Comparison of ENCODE assay signal across 8 cellular contexts in genomic region chr5:79025054-79025465, GRCh38. TPM values are rescaled to one million over a fixed set of nuclear protein-coding genes. Genes with fewer than 3 reads are reported as not detected.
A peak's percentile ranks its signal among the peaks of the same experiment; 100 is the strongest.
DNase-seq lines count a peak whose midpoint lies in the region; ATAC-seq and TF ChIP-seq lines count a peak whose summit lies in the region.

No MANE protein-coding gene starts in this region.

- H3K79me2 ChIP-seq in OCI-LY1 (ENCODE audit: insufficient read depth, low read length), result no peaks in the 10 kb centered on the region
- H3K79me2 ChIP-seq in neural cell (replicated peaks; ENCODE audit: insufficient read depth, low read length), result no peaks in the 10 kb centered on the region

- H3K4me2 ChIP-seq in OCI-LY1 (ENCODE audit: low read length) (no peak overlapping the region), neural cell (ENCODE audit: low read length) (no peak overlapping the region)

- H3K27ac ChIP-seq in C4-2B (no peak overlapping the region), OCI-LY1 (ENCODE audit: low read depth, low read length, poor library complexity, severe bottlenecking) (no peak overlapping the region), neural cell (ENCODE audit: low read length) (no peak overlapping the region), subcutaneous abdominal adipose tissue (ENCODE audit: low read depth, low read length) (no peak overlapping the region)

- H3K9me3 Mint-ChIP-seq in activated T-cell treated with anti-CD3 and anti-CD28 coated beads, Interleukin-2, amount 50 U/mL, for 4 hours, result no peaks in the 10 kb centered on the region

- peaks cover 46% of the 10 kb centered on the region for H3K27me3 Mint-ChIP-seq in activated T-cell treated with anti-CD3 and anti-CD28 coated beads, Interleukin-2, amount 50 U/mL, for 4 hours (ENCODE audit: low read depth)

- H3K4me1 ChIP-seq in OCI-LY1 (ENCODE audit: insufficient read depth, low read length, severe bottlenecking) (no peaks in the 10 kb centered on the region), subcutaneous abdominal adipose tissue (ENCODE audit: control insufficient read depth in 5 of 5, insufficient read depth in 5 of 5, low read length in 5 of 5) (peaks cover 0 to 12% (median 10%) of the 10 kb centered on the region in 5 donors)

- peak; percentile 99 for TF ChIP-seq CTCF in C4-2B (conservative IDR thresholded peaks at IDR 0.05)
- TF ChIP-seq CTCF in OCI-LY1 (IDR thresholded peaks at IDR 0.05; ENCODE audit: low read length), result peak; percentile 96
- peak; percentile 87 for TF ChIP-seq CTCF in fibroblast of pulmonary artery (IDR thresholded peaks at IDR 0.05; ENCODE audit: low read length, missing control alignments)
- TF ChIP-seq CTCF in neural cell (IDR thresholded peaks at IDR 0.05; ENCODE audit: poor library complexity, severe bottlenecking), result peak; percentile 91

- H3K36me3 Mint-ChIP-seq in activated T-cell treated with anti-CD3 and anti-CD28 coated beads, Interleukin-2, amount 50 U/mL, for 4 hours (ENCODE audit: insufficient read depth), result no peaks in the 10 kb centered on the region

- H3F3A ChIP-seq in OCI-LY1 (ENCODE audit: insufficient read depth, low read length), result no peaks in the 10 kb centered on the region
- H3F3A ChIP-seq in neural cell (ENCODE audit: insufficient read depth, low read length, poor library complexity, severe bottlenecking), result no peaks in the 10 kb centered on the region

- H3K4me3 Mint-ChIP-seq in activated T-cell treated with anti-CD3 and anti-CD28 coated beads, Interleukin-2, amount 50 U/mL, for 4 hours, result peak overlapping the region; percentile 50

- TF ChIP-seq RAD21 in neural cell (conservative IDR thresholded peaks at IDR 0.05), result peak; percentile 87

- no peak for TF ChIP-seq EP300 in neural cell (conservative IDR thresholded peaks at IDR 0.05; ENCODE audit: poor library complexity, severe bottlenecking)

- H3K27me3 ChIP-seq in OCI-LY1 (ENCODE audit: insufficient read depth, low read length), result no peaks in the 10 kb centered on the region
- no peaks in the 10 kb centered on the region for H3K27me3 ChIP-seq in neural cell (ENCODE audit: insufficient read depth, low read depth, low read length)
- H3K27me3 ChIP-seq in subcutaneous abdominal adipose tissue (ENCODE audit: control insufficient read depth in 5 of 5, insufficient read depth in 4 of 5, low read length in 5 of 5), result no peaks in the 10 kb centered on the region

- H3K4me3 ChIP-seq in OCI-LY1 (ENCODE audit: low read depth, low read length, poor library complexity, severe bottlenecking) (no peak overlapping the region), fibroblast of pulmonary artery (replicated peaks; ENCODE audit: low read depth, low read length) (peak overlapping the region; percentile 40), neural cell (ENCODE audit: low read length) (peak overlapping the region; percentile 56), subcutaneous abdominal adipose tissue (ENCODE audit: low read depth in 1 of 5, low read length in 5 of 5) (peak overlapping the region; percentile 5 to 62 (median 47))

- H3K9me3 ChIP-seq in OCI-LY1 (ENCODE audit: low read length), result no peaks in the 10 kb centered on the region
- no peaks in the 10 kb centered on the region for H3K9me3 ChIP-seq in neural cell (ENCODE audit: low read length)
- H3K9me3 ChIP-seq in subcutaneous abdominal adipose tissue (ENCODE audit: control insufficient read depth in 5 of 5, low read length in 5 of 5), result no peaks in the 10 kb centered on the region

- H3K9me2 ChIP-seq in OCI-LY1 (ENCODE audit: low read depth, low read length), result no peaks in the 10 kb centered on the region
- H3K9me2 ChIP-seq in neural cell (ENCODE audit: insufficient read depth, low read length), result no peaks in the 10 kb centered on the region

- H2AFZ ChIP-seq in OCI-LY1 (ENCODE audit: low read length) (no peak overlapping the region), neural cell (ENCODE audit: low read depth, low read length) (no peak overlapping the region)

- peak; percentile 41 to 43 for ATAC-seq in activated T-cell treated with anti-CD3 and anti-CD28 coated beads, Interleukin-2, amount 50 U/mL, for 4 hours

- H3K36me3 ChIP-seq in OCI-LY1 (ENCODE audit: insufficient read depth, low read length) (no peaks in the 10 kb centered on the region), neural cell (ENCODE audit: insufficient read depth, low read length) (no peaks in the 10 kb centered on the region), subcutaneous abdominal adipose tissue (ENCODE audit: control insufficient read depth in 5 of 5, insufficient read depth in 5 of 5, low read length in 5 of 5) (peaks cover 0 to 16% (median 0%) of the 10 kb centered on the region in 5 donors)

- no peak overlapping the region for H3K9ac ChIP-seq in OCI-LY1 (ENCODE audit: low read length)
- peak overlapping the region; percentile 45 for H3K9ac ChIP-seq in neural cell (ENCODE audit: low read length)
- H3K9ac ChIP-seq in subcutaneous abdominal adipose tissue (ENCODE audit: low read length in 5 of 5), result peak overlapping the region in 1 of 5 donors; percentile 22

- H4K20me1 ChIP-seq in OCI-LY1 (ENCODE audit: insufficient read depth, low read length) (no peaks in the 10 kb centered on the region), neural cell (ENCODE audit: insufficient read depth) (no peaks in the 10 kb centered on the region)

- peaks cover 10% of the 10 kb centered on the region for H3K4me1 Mint-ChIP-seq in activated T-cell treated with anti-CD3 and anti-CD28 coated beads, Interleukin-2, amount 50 U/mL, for 4 hours (ENCODE audit: low read depth)

- peak; percentile 50 for DNase-seq in HK-2 (ENCODE audit: unreplicated experiment)
- peak; percentile 24 for DNase-seq in activated T-cell treated with anti-CD3 and anti-CD28 coated beads, Interleukin-2, amount 50 U/mL, for 4 hours
- DNase-seq in fibroblast of pulmonary artery (ENCODE audit: low read depth), result peak; percentile 80
- DNase-seq in mesenteric fat pad (ENCODE audit: low spot score), result no peak

TF ChIP-seq in neural cell, 6 proteins besides CTCF, POLR2A, EP300 and RAD21:
- TF ChIP-seq SMC3 (conservative IDR thresholded peaks at IDR 0.05; ENCODE audit: poor library complexity), result peak; percentile 89
- no peak for TF ChIP-seq EZH2 (IDR thresholded peaks at IDR 0.05; ENCODE audit: borderline replicate concordance, insufficient read depth, low read length, poor library complexity, severe bottlenecking)
TF ChIP-seq in neural cell: peak in this region for 1.

RNA-seq across cellular contexts. Expression of gene ARSB, which starts 40.0 kb away (rescaled TPM):
- total RNA-seq in activated T-cell treated with anti-CD3 and anti-CD28 coated beads, Interleukin-2, amount 50 U/mL, for 4 hours, result 10 to 100 TPM in 2 of 3 donors, 1 to 10 TPM in 1; 9.4 to 12.7 (median 11.0) TPM
- 4.9 and 8.7 TPM in 2 replicates for polyA plus RNA-seq in neural cell
- 16.1 and 16.9 TPM in 2 replicates for polyA minus RNA-seq in neural cell
- total RNA-seq in mesenteric fat pad, result 16.7 TPM

RNA-seq across cellular contexts. Expression of gene DMGDH, which starts 44.4 kb away (rescaled TPM):
- under 1 TPM in 1 of 3 donors, not detected in 2; 0.57 TPM for total RNA-seq in activated T-cell treated with anti-CD3 and anti-CD28 coated beads, Interleukin-2, amount 50 U/mL, for 4 hours
- polyA plus RNA-seq in neural cell, result 0.70 and 0.93 TPM in 2 replicates
- polyA minus RNA-seq in neural cell, result 1.9 TPM in 2 replicates
- total RNA-seq in mesenteric fat pad, result 5.2 TPM

RNA-seq across cellular contexts. Expression of gene BHMT2, which starts 44.5 kb away (rescaled TPM):
- total RNA-seq in activated T-cell treated with anti-CD3 and anti-CD28 coated beads, Interleukin-2, amount 50 U/mL, for 4 hours, result not detected
- not detected in 2 replicates for polyA plus RNA-seq in neural cell
- polyA minus RNA-seq in neural cell, result not detected in 2 replicates
- 60.6 TPM for total RNA-seq in mesenteric fat pad

Comparison
In these comparisons a context has a peak if more than half of its experiments do, and no peak if none do; other contexts are left out.
1. RNA of gene BHMT2, which starts 44.5 kb away (total RNA-seq): 60.6 TPM in mesenteric fat pad (single experiment); not detected in activated T-cell treated with anti-CD3 and anti-CD28 coated beads, Interleukin-2, amount 50 U/mL, for 4 hours; every median in the first group is over 10 times any median in the second.
2. Peak in every context shown above with its lines, with median percentiles within 50 percentile points of each other: CTCF ChIP-seq.